Comparison of ENCODE assay signal across 22 cellular contexts in the genomic region with DNA sequence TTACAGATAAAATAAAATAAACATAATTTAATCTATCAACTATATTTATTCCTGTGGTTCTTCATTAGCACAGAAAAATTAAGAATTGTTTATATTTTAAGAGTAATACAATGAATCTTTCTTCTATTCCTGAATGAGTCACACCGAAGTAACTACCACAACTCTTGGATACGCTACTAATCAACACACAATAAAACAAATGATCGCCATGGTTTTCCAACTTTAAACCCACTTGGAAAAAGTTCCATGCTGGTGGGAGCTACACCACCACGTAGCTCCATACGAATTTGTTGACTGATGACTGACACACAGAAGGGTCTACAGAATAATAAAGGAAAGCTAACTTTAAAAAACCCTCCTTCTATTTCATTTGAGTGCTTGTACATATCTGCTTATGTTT.
A peak's percentile ranks its signal among the peaks of the same experiment; 100 is the strongest.
DNase-seq lines count a peak whose midpoint lies in the region; ATAC-seq, FAIRE-seq and TF ChIP-seq lines count a peak whose summit lies in the region.
"Had no signal": no experiment of that assay in that cellular context is flagged by ENCODE, and none has a peak within 500 bp of the region (broad histone marks: within the 10 kb centered on the region; RNA-seq: fewer than 3 reads in every experiment).

No MANE protein-coding gene starts in this region.

- no peaks in the 10 kb centered on the region for H3K36me3 ChIP-seq in astrocyte (ENCODE audit: insufficient read depth, low read length)
- H3K36me3 ChIP-seq in subcutaneous abdominal adipose tissue (ENCODE audit: control insufficient read depth in 5 of 5, insufficient read depth in 5 of 5, low read length in 5 of 5) = no peaks in the 10 kb centered on the region
- no peaks in the 10 kb centered on the region for H3K36me3 ChIP-seq in effector memory CD4-positive, alpha-beta T cell (ENCODE audit: control insufficient read depth, insufficient read depth, low read length)
- H3K36me3 ChIP-seq: WERI-Rb-1 had no signal

- peak overlapping the region; percentile 77 for H3K27ac ChIP-seq in astrocyte (ENCODE audit: low read depth, low read length)
- peak overlapping the region; percentile 29 for H3K27ac ChIP-seq in subcutaneous abdominal adipose tissue (ENCODE audit: low read depth, low read length)
- H3K27ac ChIP-seq in effector memory CD4-positive, alpha-beta T cell (ENCODE audit: insufficient read depth, low read length, poor library complexity, severe bottlenecking) = no peak overlapping the region
- H3K27ac ChIP-seq: parathyroid adenoma, WERI-Rb-1 had no signal

- H3K27me3 ChIP-seq in astrocyte (ENCODE audit: insufficient read depth, low read length) = no peaks in the 10 kb centered on the region
- no peaks in the 10 kb centered on the region for H3K27me3 ChIP-seq in subcutaneous abdominal adipose tissue (ENCODE audit: control insufficient read depth in 5 of 5, insufficient read depth in 4 of 5, low read length in 5 of 5)
- no peaks in the 10 kb centered on the region for H3K27me3 ChIP-seq in effector memory CD4-positive, alpha-beta T cell (replicated peaks; ENCODE audit: control insufficient read depth, insufficient read depth, low read length, poor library complexity, severe bottlenecking)
- H3K27me3 ChIP-seq: BLaER1 treated with 17β-estradiol and CSF1 and Interleukin-3, amounts not matched to agents 10 nM and 100 nM had no signal

- no peaks in the 10 kb centered on the region for H4K20me1 ChIP-seq in astrocyte (ENCODE audit: insufficient read depth, low read length)
- H4K20me1 ChIP-seq: BLaER1 treated with 17β-estradiol and CSF1 and Interleukin-3, amounts not matched to agents 10 nM and 100 nM had no signal

- H3K27ac Mint-ChIP-seq in activated T-cell treated with anti-CD3 and anti-CD28 coated beads, Interleukin-2, amount 50 U/mL, for 24 hours = peak overlapping the region; percentile 85
- H3K27ac Mint-ChIP-seq in activated T-cell treated with anti-CD3 and anti-CD28 coated beads, Interleukin-2, amount 50 U/mL, for 72 hours = no peak overlapping the region
- peak overlapping the region; percentile 47 for H3K27ac Mint-ChIP-seq in astrocyte (ENCODE audit: unreplicated experiment)

- no peak for TF ChIP-seq CTCF in astrocyte (IDR thresholded peaks at IDR 0.05; ENCODE audit: insufficient read depth, low read depth, low read length)

- FAIRE-seq in astrocyte (lab: Jason Lieb, UNC) = no peak
- FAIRE-seq: HTR-8/SVneo, small intestine had no signal

- H3K36me3 Mint-ChIP-seq in activated T-cell treated with anti-CD3 and anti-CD28 coated beads, Interleukin-2, amount 50 U/mL, for 24 hours (ENCODE audit: low read depth) = peaks cover 41% of the 10 kb centered on the region
- peaks cover 0 to 15% of the 10 kb centered on the region in 2 donors for H3K36me3 Mint-ChIP-seq in activated T-cell treated with anti-CD3 and anti-CD28 coated beads, Interleukin-2, amount 50 U/mL, for 72 hours (ENCODE audit: insufficient read depth in 2 of 2)
- no peaks in the 10 kb centered on the region for H3K36me3 Mint-ChIP-seq in astrocyte (ENCODE audit: low read depth, unreplicated experiment)

- no peaks in the 10 kb centered on the region for H3K9me3 Mint-ChIP-seq in activated T-cell treated with anti-CD3 and anti-CD28 coated beads, Interleukin-2, amount 50 U/mL, for 24 hours
- H3K9me3 Mint-ChIP-seq in activated T-cell treated with anti-CD3 and anti-CD28 coated beads, Interleukin-2, amount 50 U/mL, for 72 hours = no peaks in the 10 kb centered on the region
- H3K9me3 Mint-ChIP-seq in astrocyte (ENCODE audit: unreplicated experiment) = peaks cover 7% of the 10 kb centered on the region

- no peak for ATAC-seq in activated T-cell treated with anti-CD3 and anti-CD28 coated beads, Interleukin-2, amount 50 U/mL, for 72 hours (replicated peaks in 1 of 2)
- ATAC-seq in HG03460 (IDR thresholded peaks at IDR 0.05; ENCODE audit: unreplicated experiment) = no peak
- ATAC-seq: left ventricle myocardium superior, Right ventricle myocardium inferior had no signal

- no peaks in the 10 kb centered on the region for H3K9me3 ChIP-seq in astrocyte (ENCODE audit: insufficient read depth, low read depth, low read length)
- no peaks in the 10 kb centered on the region for H3K9me3 ChIP-seq in subcutaneous abdominal adipose tissue (ENCODE audit: control insufficient read depth in 5 of 5, low read length in 5 of 5)
- H3K9me3 ChIP-seq in effector memory CD4-positive, alpha-beta T cell (ENCODE audit: control insufficient read depth, low read length) = no peaks in the 10 kb centered on the region

- H3K4me3 Mint-ChIP-seq in activated T-cell treated with anti-CD3 and anti-CD28 coated beads, Interleukin-2, amount 50 U/mL, for 24 hours = no peak overlapping the region
- H3K4me3 Mint-ChIP-seq in activated T-cell treated with anti-CD3 and anti-CD28 coated beads, Interleukin-2, amount 50 U/mL, for 72 hours = no peak overlapping the region
- H3K4me3 Mint-ChIP-seq in astrocyte (ENCODE audit: unreplicated experiment) = no peak overlapping the region
- H3K4me3 Mint-ChIP-seq: endodermal cell had no signal

- peak overlapping the region; percentile 14 for H3K4me2 ChIP-seq in astrocyte (ENCODE audit: low read length)

- H3K79me2 ChIP-seq in astrocyte (ENCODE audit: insufficient read depth, low read length) = no peaks in the 10 kb centered on the region
- H3K79me2 ChIP-seq: parathyroid adenoma had no signal

- peaks cover 94% of the 10 kb centered on the region for H3K4me1 Mint-ChIP-seq in activated T-cell treated with anti-CD3 and anti-CD28 coated beads, Interleukin-2, amount 50 U/mL, for 24 hours (ENCODE audit: low read depth)
- peaks cover 92% of the 10 kb centered on the region for H3K4me1 Mint-ChIP-seq in activated T-cell treated with anti-CD3 and anti-CD28 coated beads, Interleukin-2, amount 50 U/mL, for 72 hours (ENCODE audit: low read depth)
- peaks cover 40% of the 10 kb centered on the region for H3K4me1 Mint-ChIP-seq in astrocyte (ENCODE audit: low read depth, unreplicated experiment)

- H3K4me3 ChIP-seq in astrocyte (ENCODE audit: insufficient read depth, low read depth, low read length) (no peak overlapping the region), subcutaneous abdominal adipose tissue (ENCODE audit: low read depth in 1 of 5, low read length in 5 of 5) (no peak overlapping the region)
- no peak overlapping the region for H3K4me3 ChIP-seq in effector memory CD4-positive, alpha-beta T cell (ENCODE audit: insufficient read depth, low read depth, low read length, poor library complexity, severe bottlenecking)
- H3K4me3 ChIP-seq: BLaER1 treated with 17β-estradiol and CSF1 and Interleukin-3, amounts not matched to agents 10 nM and 100 nM had no signal

- DNase-seq in activated T-cell treated with anti-CD3 and anti-CD28 coated beads, Interleukin-2, amount 50 U/mL, for 24 hours = no peak
- no peak for DNase-seq in activated T-cell treated with anti-CD3 and anti-CD28 coated beads, Interleukin-2, amount 50 U/mL, for 72 hours
- DNase-seq in astrocyte (ENCODE audit: low read depth) (peak; percentile 50), kidney glomerular epithelial cell (lab: John Stamatoyannopoulos, UW) (peak; percentile 62), HK-2 (ENCODE audit: unreplicated experiment) (no peak)
- no peak for DNase-seq in effector memory CD4-positive, alpha-beta T cell
- DNase-seq: cerebellar nuclear complex; H7; left ventricle myocardium superior; NCI-H187 treated with DMSO at 0.1 percent for 48 hours; NCI-H446; small intestine; stimulated activated CD8-positive, alpha-beta memory T cell treated with anti-CD3 and anti-CD28 coated beads, Interleukin-4, amount 100 ng/mL, for 48 hours; T-cell; WERI-Rb-1 had no signal

- no peak overlapping the region for H2AFZ ChIP-seq in astrocyte (ENCODE audit: low read depth, low read length)
- H2AFZ ChIP-seq: parathyroid adenoma had no signal

- H3K9ac ChIP-seq in astrocyte (ENCODE audit: low read length) = peak overlapping the region; percentile 25
- no peak overlapping the region for H3K9ac ChIP-seq in subcutaneous abdominal adipose tissue (ENCODE audit: low read length in 5 of 5)
- H3K9ac ChIP-seq: BLaER1 treated with 17β-estradiol and CSF1 and Interleukin-3, amounts not matched to agents 10 nM and 100 nM; parathyroid adenoma had no signal

- no peaks in the 10 kb centered on the region for H3K27me3 Mint-ChIP-seq in activated T-cell treated with anti-CD3 and anti-CD28 coated beads, Interleukin-2, amount 50 U/mL, for 24 hours
- H3K27me3 Mint-ChIP-seq in activated T-cell treated with anti-CD3 and anti-CD28 coated beads, Interleukin-2, amount 50 U/mL, for 72 hours (ENCODE audit: low read depth) = no peaks in the 10 kb centered on the region
- no peaks in the 10 kb centered on the region for H3K27me3 Mint-ChIP-seq in astrocyte (ENCODE audit: low read depth, unreplicated experiment)
- H3K27me3 Mint-ChIP-seq: T-cell had no signal

- H3K4me1 ChIP-seq in astrocyte (ENCODE audit: insufficient read depth, low read length) (peaks cover 22% of the 10 kb centered on the region), subcutaneous abdominal adipose tissue (ENCODE audit: control insufficient read depth in 5 of 5, insufficient read depth in 5 of 5, low read length in 5 of 5) (peaks cover 5 to 50% (median 15%) of the 10 kb centered on the region in 5 donors)
- peaks cover 19% of the 10 kb centered on the region for H3K4me1 ChIP-seq in effector memory CD4-positive, alpha-beta T cell (ENCODE audit: control insufficient read depth, insufficient read depth, low read length, poor library complexity, severe bottlenecking)
- H3K4me1 ChIP-seq: parathyroid adenoma had no signal

Comparison
In these comparisons a context has a peak if more than half of its experiments do, and no peak if none do; other contexts are left out.
1. DNase-seq: peak in astrocyte (single experiment) and kidney glomerular epithelial cell (single experiment); none in activated T-cell treated with anti-CD3 and anti-CD28 coated beads, Interleukin-2, amount 50 U/mL, for 24 hours (single experiment), activated T-cell treated with anti-CD3 and anti-CD28 coated beads, Interleukin-2, amount 50 U/mL, for 72 hours (0 of 2), HK-2 (single experiment) and effector memory CD4-positive, alpha-beta T cell (0 of 3).